ENCODE assay signal across 10 cellular contexts in the genomic region with DNA sequence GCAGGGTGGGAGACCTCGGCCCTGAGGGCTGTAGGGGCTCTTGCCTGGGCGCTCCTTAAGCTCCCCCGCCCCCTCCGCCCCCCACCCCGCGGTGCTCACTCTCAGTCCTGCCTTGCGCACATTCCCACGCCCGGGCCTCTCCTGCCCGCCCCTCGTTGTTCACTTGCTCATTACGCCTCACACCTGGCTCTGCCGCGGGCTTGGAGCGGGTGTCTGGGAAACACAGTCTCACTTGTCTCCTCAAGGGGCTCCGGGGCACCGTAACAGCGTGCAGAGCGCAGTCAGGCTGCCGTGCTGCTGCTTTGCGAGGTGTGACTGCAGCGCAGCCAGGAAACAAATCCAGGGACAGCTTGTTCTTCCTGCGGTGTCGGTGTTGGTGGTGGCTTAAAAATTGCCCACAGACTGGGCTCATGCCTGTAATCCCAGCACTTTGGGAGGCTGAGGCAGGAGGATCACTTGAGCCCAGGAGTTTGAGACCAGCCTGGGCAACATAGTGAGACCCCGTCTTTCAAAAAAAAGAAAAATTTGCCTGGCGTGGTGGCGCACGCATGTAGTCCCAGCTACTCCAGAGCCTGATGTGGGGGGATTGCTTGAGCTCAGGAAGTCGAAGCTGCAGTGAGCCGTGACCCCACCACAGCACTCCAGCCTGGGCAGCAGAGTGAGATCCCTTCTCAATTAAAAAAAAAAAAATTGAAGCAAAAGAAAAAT. TPM values are rescaled to one million over a fixed set of nuclear protein-coding genes. Genes with fewer than 3 reads are reported as not detected.
DNase-seq lines count a peak whose midpoint lies in the region; ATAC-seq and TF ChIP-seq lines count a peak whose summit lies in the region.
"Had no signal": no experiment of that assay in that cellular context is flagged by ENCODE, and none has a peak within 500 bp of the region (broad histone marks: within the 10 kb centered on the region; RNA-seq: fewer than 3 reads in every experiment).

No MANE protein-coding gene starts in this region.

- TF ChIP-seq CTCF in cardiac muscle cell (IDR thresholded peaks at IDR 0.05; ENCODE audit: low read depth, low read length) (no peak), smooth muscle cell (IDR thresholded peaks at IDR 0.05; ENCODE audit: borderline replicate concordance, insufficient read depth, poor library complexity, severe bottlenecking) (no peak)

- peak; percentile 5 for DNase-seq in NCI-H2029 treated with DMSO at 0.1 percent for 48 hours (lab: John Stamatoyannopoulos, UW)
- no peak for DNase-seq in NCI-H2029 (lab: John Stamatoyannopoulos, UW)
- DNase-seq in NCI-H69 (lab: John Stamatoyannopoulos, UW): peak; percentile 76
- DNase-seq in cardiac muscle cell (ENCODE audit: low read depth in 1 of 2, low spot score in 1 of 2): peak in 1 of 2 donors; percentile 65
- DNase-seq in smooth muscle cell (lab: John Stamatoyannopoulos, UW; ENCODE audit: unreplicated experiment): no peak
- no peak for DNase-seq in globus pallidus (ENCODE audit: low spot score)
- DNase-seq in HuH-7.5 (ENCODE audit: low spot score): no peak

- H3F3A ChIP-seq in smooth muscle cell (ENCODE audit: low read depth): no peaks in the 10 kb centered on the region

- no peaks in the 10 kb centered on the region for H3K4me1 ChIP-seq in cardiac muscle cell (ENCODE audit: low read depth)
- no peaks in the 10 kb centered on the region for H3K4me1 ChIP-seq in smooth muscle cell (ENCODE audit: low read depth)

- H3K4me3 ChIP-seq in cardiac muscle cell (peak overlapping the region; percentile 40), smooth muscle cell (peak overlapping the region; percentile 60)

- H3K9ac ChIP-seq in smooth muscle cell (ENCODE audit: low read depth): no peak overlapping the region

- H3K4me2 ChIP-seq in smooth muscle cell: peak overlapping the region; percentile 95

- H2AFZ ChIP-seq in smooth muscle cell (ENCODE audit: low read depth): peak overlapping the region; percentile 77

- H3K27me3 ChIP-seq in cardiac muscle cell: peaks cover 26% of the 10 kb centered on the region
- H3K27me3 ChIP-seq in smooth muscle cell (ENCODE audit: low read depth): peaks cover 30% of the 10 kb centered on the region

- no peak overlapping the region for H3K27ac ChIP-seq in cardiac muscle cell
- H3K27ac ChIP-seq in smooth muscle cell (ENCODE audit: low read depth): no peak overlapping the region
- H3K27ac ChIP-seq: epithelial cell of prostate had no signal

- ATAC-seq in GM18519 (IDR thresholded peaks at IDR 0.05; ENCODE audit: low FRiP score, unreplicated experiment): no peak

- H3K36me3 ChIP-seq in cardiac muscle cell: no peaks in the 10 kb centered on the region
- no peaks in the 10 kb centered on the region for H3K36me3 ChIP-seq in smooth muscle cell (ENCODE audit: low read depth)

- no peaks in the 10 kb centered on the region for H3K79me2 ChIP-seq in smooth muscle cell (ENCODE audit: low read depth)

- no peaks in the 10 kb centered on the region for H3K9me3 ChIP-seq in cardiac muscle cell (ENCODE audit: low read depth)
- H3K9me3 ChIP-seq in smooth muscle cell (replicated peaks; ENCODE audit: low read depth): no peaks in the 10 kb centered on the region

- WGBS in smooth muscle cell (ENCODE audit: low lambda C conversion rate): 37% methylated on average over 20 of the region's 30 CpGs

- H4K20me1 ChIP-seq in smooth muscle cell (ENCODE audit: low read depth): no peaks in the 10 kb centered on the region

RNA-seq across cellular contexts. Expression of a gene that starts 4.6 kb away (rescaled TPM):
- total RNA-seq in cardiac muscle cell (not detected in 2 replicates), smooth muscle cell (not detected in 2 replicates)
- polyA plus RNA-seq in cardiac muscle cell (not detected in 2 replicates), smooth muscle cell (not detected in 2 replicates)
- total RNA-seq: T-helper 2 cell treated with Interferon-gamma antibody and Interleukin-4, amounts not matched to agents 100 ng/mL and 5 ng/mL, for 36 hours had no signal

RNA-seq across cellular contexts. Expression of a gene that starts 18.6 kb away (rescaled TPM):
- 0.21 and 5.6 TPM in 2 replicates for total RNA-seq in cardiac muscle cell
- 0.47 and 2.2 TPM in 2 replicates for polyA plus RNA-seq in cardiac muscle cell
- 4.5 TPM in 1 of 2 replicates, not detected in the other for total RNA-seq in smooth muscle cell
- 0.79 and 1.6 TPM in 2 replicates for polyA plus RNA-seq in smooth muscle cell

RNA-seq across cellular contexts. Expression of a gene that starts 22.9 kb away (rescaled TPM):
- total RNA-seq in cardiac muscle cell (5.3 and 9.6 TPM in 2 replicates), smooth muscle cell (2.9 and 6.4 TPM in 2 replicates)
- polyA plus RNA-seq in cardiac muscle cell (2.1 and 2.9 TPM in 2 replicates), smooth muscle cell (3.1 and 4.3 TPM in 2 replicates)

RNA-seq across cellular contexts. Expression of a gene that starts 23.5 kb away (rescaled TPM):
- total RNA-seq in cardiac muscle cell (12.3 and 14.1 TPM in 2 replicates), smooth muscle cell (14.9 and 17.4 TPM in 2 replicates)
- polyA plus RNA-seq in cardiac muscle cell (9.0 and 12.9 TPM in 2 replicates), smooth muscle cell (24.6 and 25.4 TPM in 2 replicates)

RNA-seq across cellular contexts. Expression of a gene that starts 39.8 kb away (rescaled TPM):
- total RNA-seq in cardiac muscle cell (96.0 and 97.3 TPM in 2 replicates), smooth muscle cell (24.9 and 41.0 TPM in 2 replicates)
- polyA plus RNA-seq in cardiac muscle cell (157 and 169 TPM in 2 replicates), smooth muscle cell (83.4 and 89.5 TPM in 2 replicates)

Comparison
In these comparisons a context has a peak if more than half of its experiments do, and no peak if none do; other contexts are left out.
1. DNase-seq: peak in NCI-H2029 treated with DMSO at 0.1 percent for 48 hours (single experiment) and NCI-H69 (single experiment); none in NCI-H2029 (single experiment), smooth muscle cell (single experiment), globus pallidus (single experiment) and HuH-7.5 (single experiment).